Comparison of ENCODE assay signal across 8 cellular contexts in the genomic region with DNA sequence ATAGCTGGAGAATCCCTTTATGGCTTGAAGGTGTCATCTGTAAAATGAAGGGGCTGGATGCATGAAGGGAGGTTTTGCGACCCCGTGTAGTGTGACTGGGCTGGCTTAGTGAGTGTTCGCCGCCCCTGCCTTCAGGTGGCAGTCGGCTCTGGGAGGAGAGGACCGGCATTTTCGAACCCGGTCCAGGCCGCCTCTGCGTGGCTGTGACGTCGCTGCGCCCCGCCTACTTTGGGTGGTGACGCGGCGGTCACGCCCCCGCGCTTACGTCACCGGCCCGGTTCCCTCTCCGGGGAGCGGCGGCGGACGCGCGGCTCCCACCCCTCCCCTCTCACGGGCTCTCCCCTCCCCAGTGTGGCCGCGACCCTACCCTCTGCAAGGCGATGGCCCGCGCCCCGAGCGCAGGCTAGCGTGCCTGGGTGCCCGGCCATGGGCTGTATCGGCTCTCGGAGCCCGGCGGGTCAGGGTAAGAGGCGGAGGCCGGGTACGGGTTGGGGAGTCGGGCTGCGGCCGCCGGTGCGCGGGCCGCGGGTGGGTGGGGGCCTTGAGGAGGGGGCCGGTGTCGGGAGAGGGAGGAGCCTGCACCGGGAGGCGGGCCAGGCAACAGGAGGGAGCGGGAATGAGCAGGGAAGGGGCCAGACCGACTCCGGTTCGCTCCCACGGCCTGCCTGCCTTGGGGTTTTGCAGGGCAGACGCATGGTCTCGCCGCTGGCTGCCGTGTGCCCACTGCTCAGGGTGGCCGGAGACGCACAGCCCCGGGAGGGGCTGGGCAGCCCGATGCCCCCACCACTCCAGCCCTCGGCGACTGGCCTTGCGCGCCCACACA. TPM values are rescaled to one million over a fixed set of nuclear protein-coding genes. Genes with fewer than 3 reads are reported as not detected.
DNase-seq lines count a peak whose midpoint lies in the region; ATAC-seq and TF ChIP-seq lines count a peak whose summit lies in the region.

No MANE protein-coding gene starts in this region.

- intact Hi-C loops in Calu3 (cut with micrococcal nuclease; ENCODE audit: unreplicated experiment) = no loop called here
- intact Hi-C loops in activated naive CD4-positive, alpha-beta T cell treated with anti-CD3 and anti-CD28 coated beads for 36 hours (cut with micrococcal nuclease) = loop anchor here (1.0 to 2.0 kb wide), 3 partner anchors 22 to 37 kb away; a partner anchor contains a TSS

- no peaks in the 10 kb centered on the region for H3K9me3 Mint-ChIP-seq in Calu3 (ENCODE audit: low read depth, unreplicated experiment)
- no peaks in the 10 kb centered on the region for H3K9me3 Mint-ChIP-seq in activated naive CD4-positive, alpha-beta T cell treated with anti-CD3 and anti-CD28 coated beads for 36 hours

- no peaks in the 10 kb centered on the region for H3K27me3 ChIP-seq in suprapubic skin

- H3K4me1 Mint-ChIP-seq in Calu3 (ENCODE audit: low read depth, unreplicated experiment) = peaks cover 52% of the 10 kb centered on the region
- H3K4me1 Mint-ChIP-seq in activated naive CD4-positive, alpha-beta T cell treated with anti-CD3 and anti-CD28 coated beads for 36 hours (ENCODE audit: low read depth) = peaks cover 62% of the 10 kb centered on the region

- TF ChIP-seq CTCF in Calu3 (IDR thresholded peaks at IDR 0.05; ENCODE audit: unreplicated experiment) (no peak), suprapubic skin (IDR thresholded peaks at IDR 0.05) (no peak)

- peak; percentile 43 for TF ChIP-seq EP300 in suprapubic skin (IDR thresholded peaks at IDR 0.05)

- H3K27me3 Mint-ChIP-seq in Calu3 (ENCODE audit: unreplicated experiment) = no peaks in the 10 kb centered on the region
- no peaks in the 10 kb centered on the region for H3K27me3 Mint-ChIP-seq in activated naive CD4-positive, alpha-beta T cell treated with anti-CD3 and anti-CD28 coated beads for 36 hours (ENCODE audit: low read depth)

- H3K36me3 Mint-ChIP-seq in Calu3 (ENCODE audit: insufficient read depth, unreplicated experiment) = peaks cover 77% of the 10 kb centered on the region
- peaks cover 28% of the 10 kb centered on the region for H3K36me3 Mint-ChIP-seq in activated naive CD4-positive, alpha-beta T cell treated with anti-CD3 and anti-CD28 coated beads for 36 hours (ENCODE audit: low read depth)

- peaks cover 42% of the 10 kb centered on the region for H3K36me3 ChIP-seq in suprapubic skin

- WGBS in suprapubic skin = under 1% methylated on average over 36 of the region's 76 CpGs

- H3K27ac Mint-ChIP-seq in Calu3 (ENCODE audit: unreplicated experiment) = peak overlapping the region; percentile 43
- H3K27ac Mint-ChIP-seq in activated naive CD4-positive, alpha-beta T cell treated with anti-CD3 and anti-CD28 coated beads for 36 hours = peak overlapping the region; percentile 87

- peak; percentile 84 for ATAC-seq in GM21515 (IDR thresholded peaks at IDR 0.05; ENCODE audit: unreplicated experiment)

- peak overlapping the region; percentile 74 for H3K4me3 ChIP-seq in suprapubic skin

- BruUV-seq in Calu3 (replicated peaks; lab: Mats Ljungman, UMichigan) = TSS peak; percentile 26

- peak overlapping the region; percentile 86 for H3K4me3 Mint-ChIP-seq in Calu3 (ENCODE audit: low read depth, unreplicated experiment)
- peak overlapping the region; percentile 80 for H3K4me3 Mint-ChIP-seq in activated naive CD4-positive, alpha-beta T cell treated with anti-CD3 and anti-CD28 coated beads for 36 hours

- DNase-seq in Calu3 = peak; percentile 97
- DNase-seq in Kasumi-1 (lab: John Stamatoyannopoulos, UW) = peak; percentile 45 to 48
- peak; percentile 70 for DNase-seq in SK-MEL-5 (ENCODE audit: low read depth, low spot score)
- DNase-seq in activated naive CD4-positive, alpha-beta T cell treated with anti-CD3 and anti-CD28 coated beads for 36 hours = peak; percentile 85
- DNase-seq in globus pallidus (ENCODE audit: low spot score) = peak; percentile 86
- peak; percentile 8 to 93 (median 83) for DNase-seq in nucleus accumbens (lab: John Stamatoyannopoulos, UW)
- peak; percentile 91 to 92 for DNase-seq in suprapubic skin (ENCODE audit: low spot score in 2 of 2)

- in situ Hi-C loops in SK-MEL-5 (cut with HindIII; ENCODE audit: low pct_unique_long_range_greater_than_20kb, low sequenced_read_pairs) = no loop called here

- peak in 1 of 2 donors; percentile 51 for TF ChIP-seq POLR2A in suprapubic skin (IDR thresholded peaks at IDR 0.05)

- CTCF ChIA-PET in Calu3 (lab: Charles Lee) = interaction anchor here (0.6 to 0.9 kb wide), 2 partner anchors 10 to 31 kb away, joined by 3 read pairs; no protein-coding TSS in a partner anchor
- CTCF ChIA-PET in activated naive CD4-positive, alpha-beta T cell treated with anti-CD3 and anti-CD28 coated beads for 36 hours (lab: Charles Lee) = interaction anchor here (1.0 kb wide), 2 partner anchors 20 to 88 kb away, joined by 3 read pairs; no protein-coding TSS in a partner anchor

- peak overlapping the region; percentile 94 for H3K27ac ChIP-seq in suprapubic skin

- no peaks in the 10 kb centered on the region for H3K9me3 ChIP-seq in suprapubic skin

- peaks cover 67% of the 10 kb centered on the region for H3K4me1 ChIP-seq in suprapubic skin

RNA-seq across cellular contexts. Expression of a gene that starts 1.5 kb away (rescaled TPM):
- total RNA-seq in Calu3 (2022) = 24.4 and 29.2 TPM in 2 replicates
- 17.7 and 19.5 TPM in 2 replicates for total RNA-seq in SK-MEL-5 (2014; rRNA removed; shearing (Covaris generic))
- polyA plus RNA-seq in SK-MEL-5 (2015; cell fraction: cytosol; rRNA removed) = 20.9 and 21.4 TPM in 2 replicates
- 26.0 and 34.1 TPM in 2 replicates for polyA plus RNA-seq in SK-MEL-5 (2015; cell fraction: nucleus; rRNA removed)
- total RNA-seq in activated naive CD4-positive, alpha-beta T cell treated with anti-CD3 and anti-CD28 coated beads for 36 hours = 1 to 10 TPM; 3.8 to 5.0 TPM
- 10 to 100 TPM; 54.4 to 77.9 (median 65.3) TPM for total RNA-seq in suprapubic skin

RNA-seq across cellular contexts. Expression of a gene that starts 21.5 kb away (rescaled TPM):
- total RNA-seq in Calu3 (2022) = 662 and 673 TPM in 2 replicates
- total RNA-seq in SK-MEL-5 (2014; rRNA removed; shearing (Covaris generic)) = 211 and 237 TPM in 2 replicates
- polyA plus RNA-seq in SK-MEL-5 (2015; cell fraction: cytosol; rRNA removed) = 342 and 460 TPM in 2 replicates
- polyA plus RNA-seq in SK-MEL-5 (2015; cell fraction: nucleus; rRNA removed) = 311 and 351 TPM in 2 replicates
- total RNA-seq in activated naive CD4-positive, alpha-beta T cell treated with anti-CD3 and anti-CD28 coated beads for 36 hours = 100 to 1,000 TPM; 345 to 375 TPM
- total RNA-seq in suprapubic skin = 100 to 1,000 TPM; 382 to 463 (median 418) TPM

RNA-seq across cellular contexts. Expression of a gene that starts 25.5 kb away (rescaled TPM):
- 22.9 and 25.3 TPM in 2 replicates for total RNA-seq in Calu3 (2022)
- 5.7 and 5.9 TPM in 2 replicates for total RNA-seq in SK-MEL-5 (2014; rRNA removed; shearing (Covaris generic))
- 9.3 and 12.9 TPM in 2 replicates for polyA plus RNA-seq in SK-MEL-5 (2015; cell fraction: cytosol; rRNA removed)
- 47.1 and 73.2 TPM in 2 replicates for polyA plus RNA-seq in SK-MEL-5 (2015; cell fraction: nucleus; rRNA removed)
- 1 to 10 TPM; 2.9 TPM for total RNA-seq in activated naive CD4-positive, alpha-beta T cell treated with anti-CD3 and anti-CD28 coated beads for 36 hours
- 1 to 10 TPM; 2.1 to 7.9 (median 3.5) TPM for total RNA-seq in suprapubic skin

RNA-seq across cellular contexts. Expression of a gene that starts 25.6 kb away (rescaled TPM):
- total RNA-seq in Calu3 (2022) (128 and 131 TPM in 2 replicates), suprapubic skin (100 to 1,000 TPM in 1 of 4 donors, 10 to 100 TPM in 3; 42.4 to 116 (median 66.2) TPM)
- total RNA-seq in SK-MEL-5 (2014; rRNA removed; shearing (Covaris generic)) = 131 and 144 TPM in 2 replicates
- 99.9 and 135 TPM in 2 replicates for polyA plus RNA-seq in SK-MEL-5 (2015; cell fraction: cytosol; rRNA removed)
- 210 and 223 TPM in 2 replicates for polyA plus RNA-seq in SK-MEL-5 (2015; cell fraction: nucleus; rRNA removed)
- total RNA-seq in activated naive CD4-positive, alpha-beta T cell treated with anti-CD3 and anti-CD28 coated beads for 36 hours = 10 to 100 TPM; 76.5 to 89.9 TPM

RNA-seq across cellular contexts. Expression of a gene that starts 36.8 kb away (rescaled TPM):
- total RNA-seq in Calu3 (2022) = 513 and 530 TPM in 2 replicates
- total RNA-seq in SK-MEL-5 (2014; rRNA removed; shearing (Covaris generic)) = 423 and 430 TPM in 2 replicates
- polyA plus RNA-seq in SK-MEL-5 (2015; cell fraction: cytosol; rRNA removed) = 389 and 420 TPM in 2 replicates
- polyA plus RNA-seq in SK-MEL-5 (2015; cell fraction: nucleus; rRNA removed) = 339 and 360 TPM in 2 replicates
- total RNA-seq in activated naive CD4-positive, alpha-beta T cell treated with anti-CD3 and anti-CD28 coated beads for 36 hours = 100 to 1,000 TPM; 244 to 257 TPM
- total RNA-seq in suprapubic skin = 100 to 1,000 TPM; 118 to 221 (median 197) TPM

Comparison
In these comparisons a context has a peak if more than half of its experiments do, and no peak if none do; other contexts are left out.
1. Peak in every context shown above with its lines: DNase-seq, ATAC-seq, H3K4me3 ChIP-seq and H3K27ac ChIP-seq.
2. DNase-seq: peak in every context shown above with its lines; median percentile 97 in Calu3; 92 in suprapubic skin; 86 in globus pallidus; 85 in activated naive CD4-positive, alpha-beta T cell treated with anti-CD3 and anti-CD28 coated beads for 36 hours; 83 in nucleus accumbens; 70 in SK-MEL-5; 46 in Kasumi-1.